In genomic region chr17:8300226-8300625, GRCh38 we compare ENCODE assay signal across 1 cellular context.
TF ChIP-seq lines count a peak whose summit lies in the region.

No MANE protein-coding gene starts in this region.

TF ChIP-seq in K562, 482 proteins besides CTCF, POLR2A, EP300 and RAD21:
- TF ChIP-seq PKNOX1 (IDR thresholded peaks at IDR 0.05) (peak; percentile 25; the same call in 1 of the 2 replicates), SMARCA5 (IDR thresholded peaks at IDR 0.05) (0 out of 2 replicates have a peak, but pooled peaks have one; percentile 11), ZNF780A (CRISPR knock-in tag; IDR thresholded peaks at IDR 0.05) (no peak), ZNF512 (tag; IDR thresholded peaks at IDR 0.05) (peak; percentile 73), ZNF354B (CRISPR knock-in tag; IDR thresholded peaks at IDR 0.05) (no peak), FOXK2 (conservative IDR thresholded peaks at IDR 0.05 in 1 of 2, IDR thresholded peaks at IDR 0.05 in 1 of 2; ENCODE audit: low read depth in 2 of 2) (no peak)
